In the genomic region with DNA sequence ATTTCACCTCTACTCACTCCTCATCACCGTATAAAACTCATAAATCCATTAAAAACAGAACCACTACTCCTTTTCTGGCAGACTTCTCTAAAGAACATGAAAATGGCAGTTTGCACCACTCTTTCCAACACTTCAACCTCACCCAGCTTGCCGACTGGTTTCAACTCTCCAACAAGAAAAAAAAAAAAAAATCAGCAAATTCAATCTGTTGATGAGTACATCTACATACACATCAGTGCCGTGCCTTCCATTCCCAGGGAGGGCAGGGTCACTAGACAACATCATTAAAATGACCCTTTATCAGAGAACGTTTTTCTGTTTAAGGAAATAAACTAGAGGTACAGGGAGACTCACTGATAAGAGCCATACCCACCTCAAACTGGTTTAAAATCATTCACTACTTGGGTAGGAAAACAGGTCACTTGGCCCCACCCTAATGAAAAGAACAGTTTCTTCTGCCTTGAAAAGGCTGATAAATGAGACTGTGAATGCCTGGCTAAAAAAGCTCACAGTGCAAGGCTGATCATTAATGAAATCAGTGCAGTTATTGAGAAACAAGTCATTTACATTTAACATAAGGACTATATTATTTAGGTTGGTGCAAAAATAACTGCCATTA, we compare ENCODE assay signal across 10 cellular contexts. TPM values are rescaled to one million over a fixed set of nuclear protein-coding genes. Genes with fewer than 3 reads are reported as not detected.
DNase-seq lines count a peak whose midpoint lies in the region; ATAC-seq and TF ChIP-seq lines count a peak whose summit lies in the region.
"Had no signal": no experiment of that assay in that cellular context is flagged by ENCODE, and none has a peak within 500 bp of the region (broad histone marks: within the 10 kb centered on the region; RNA-seq: fewer than 3 reads in every experiment).

No MANE protein-coding gene starts in this region.

- H3K36me3 ChIP-seq in lower lobe of right lung (peaks cover 15% of the 10 kb centered on the region), upper lobe of left lung (peaks cover 0 to 23% (median 2%) of the 10 kb centered on the region in 4 donors)

- no peak overlapping the region for H3K4me3 Mint-ChIP-seq in activated CD4-positive, alpha-beta memory T cell treated with anti-CD3 and anti-CD28 coated beads, Interleukin-2, amount 10 ng/mL, durations not matched to agents 7 days and 5 days
- no peak overlapping the region for H3K4me3 Mint-ChIP-seq in activated CD4-positive, alpha-beta memory T cell treated with anti-CD3 and anti-CD28 coated beads for 36 hours
- H3K4me3 Mint-ChIP-seq in MCF 10A (ENCODE audit: unreplicated experiment), result peak overlapping the region; percentile 69
- H3K4me3 Mint-ChIP-seq in activated T-cell treated with anti-CD3 and anti-CD28 coated beads, Interleukin-2, amount 50 U/mL, for 24 hours, result no peak overlapping the region
- H3K4me3 Mint-ChIP-seq: activated naive CD4-positive, alpha-beta T cell treated with anti-CD3 and anti-CD28 coated beads, Interleukin-2, amount 50 U/mL, for 24 hours had no signal

- peak overlapping the region; percentile 0 for H3K27ac Mint-ChIP-seq in activated CD4-positive, alpha-beta memory T cell treated with anti-CD3 and anti-CD28 coated beads, Interleukin-2, amount 10 ng/mL, durations not matched to agents 7 days and 5 days
- no peak overlapping the region for H3K27ac Mint-ChIP-seq in activated CD4-positive, alpha-beta memory T cell treated with anti-CD3 and anti-CD28 coated beads for 36 hours
- H3K27ac Mint-ChIP-seq in MCF 10A (ENCODE audit: low read depth, unreplicated experiment), result peak overlapping the region; percentile 91
- H3K27ac Mint-ChIP-seq in activated T-cell treated with anti-CD3 and anti-CD28 coated beads, Interleukin-2, amount 50 U/mL, for 24 hours, result no peak overlapping the region
- H3K27ac Mint-ChIP-seq: activated naive CD4-positive, alpha-beta T cell treated with anti-CD3 and anti-CD28 coated beads, Interleukin-2, amount 50 U/mL, for 24 hours; B cell had no signal

- POLR2A ChIA-PET in activated CD4-positive, alpha-beta memory T cell treated with anti-CD3 and anti-CD28 coated beads, Interleukin-2, amount 10 ng/mL, durations not matched to agents 7 days and 5 days (lab: Charles Lee), result interaction anchor here (1.2 to 1.3 kb wide), 2 partner anchors 18 to 29 kb away, joined by 3 to 5 read pairs; no protein-coding TSS in a partner anchor
- POLR2A ChIA-PET in activated CD4-positive, alpha-beta memory T cell treated with anti-CD3 and anti-CD28 coated beads for 36 hours (lab: Charles Lee), result no interaction called here
- POLR2A ChIA-PET in MCF 10A (lab: Yijun Ruan, JAX), result interaction anchor here (0.6 to 13.9 kb wide), 14 partner anchors 9 to 1672 kb away, joined by 3 to 461 read pairs (median 18); a partner anchor contains a TSS

- BruUV-seq in MCF 10A (replicated peaks; lab: Mats Ljungman, UMichigan), result no TSS peak

- peak overlapping the region; percentile 9 for H3K4me3 ChIP-seq in lower lobe of right lung
- H3K4me3 ChIP-seq in upper lobe of left lung, result peak overlapping the region in 1 of 4 donors; percentile 14

- no peak for TF ChIP-seq EP300 in upper lobe of left lung (IDR thresholded peaks at IDR 0.05)

- no peaks in the 10 kb centered on the region for H3K27me3 ChIP-seq in lower lobe of right lung (ENCODE audit: low read depth)
- H3K27me3 ChIP-seq in upper lobe of left lung, result no peaks in the 10 kb centered on the region

- WGBS in upper lobe of left lung, 2 donors, result 35 to 36% methylated on average over 4 of the region's 4 CpGs

- peaks cover 88% of the 10 kb centered on the region for H3K4me1 Mint-ChIP-seq in activated CD4-positive, alpha-beta memory T cell treated with anti-CD3 and anti-CD28 coated beads, Interleukin-2, amount 10 ng/mL, durations not matched to agents 7 days and 5 days
- peaks cover 78% of the 10 kb centered on the region for H3K4me1 Mint-ChIP-seq in activated CD4-positive, alpha-beta memory T cell treated with anti-CD3 and anti-CD28 coated beads for 36 hours (ENCODE audit: low read depth)
- H3K4me1 Mint-ChIP-seq in MCF 10A (ENCODE audit: insufficient read depth, unreplicated experiment), result peaks cover 84% of the 10 kb centered on the region
- H3K4me1 Mint-ChIP-seq in activated T-cell treated with anti-CD3 and anti-CD28 coated beads, Interleukin-2, amount 50 U/mL, for 24 hours (ENCODE audit: low read depth), result peaks cover 84% of the 10 kb centered on the region

- intact Hi-C loops in activated CD4-positive, alpha-beta memory T cell treated with anti-CD3 and anti-CD28 coated beads for 36 hours (cut with micrococcal nuclease), result loop anchor here (5.0 to 10.0 kb wide), 3 partner anchors 303 to 450 kb away; no protein-coding TSS in a partner anchor
- intact Hi-C loops in MCF 10A (cut with micrococcal nuclease), result loop anchor here (2.0 kb wide), 2 partner anchors 21 to 29 kb away; no protein-coding TSS in a partner anchor
- intact Hi-C loops in lower lobe of right lung (cut with DNase I), result no loop called here

- TF ChIP-seq CTCF in MCF 10A (IDR thresholded peaks at IDR 0.05; ENCODE audit: unreplicated experiment) (no peak), lower lobe of right lung (IDR thresholded peaks at IDR 0.05) (no peak), upper lobe of left lung (IDR thresholded peaks at IDR 0.05) (no peak)

- no peak for ATAC-seq in lower lobe of right lung
- no peak for ATAC-seq in upper lobe of left lung (ENCODE audit: low FRiP score in 2 of 2)

- TF ChIP-seq POLR2A in upper lobe of left lung (IDR thresholded peaks at IDR 0.05), result no peak

- peak overlapping the region; percentile 95 for H3K27ac ChIP-seq in lower lobe of right lung
- H3K27ac ChIP-seq in upper lobe of left lung, result peak overlapping the region; percentile 19 to 99 (median 99)

- H3K4me1 ChIP-seq in lower lobe of right lung (peaks cover 98% of the 10 kb centered on the region), upper lobe of left lung (peaks cover 81 to 91% (median 88%) of the 10 kb centered on the region in 4 donors)

- H3K9me3 ChIP-seq in lower lobe of right lung, result no peaks in the 10 kb centered on the region
- H3K9me3 ChIP-seq in upper lobe of left lung, result no peaks in the 10 kb centered on the region

- CTCF ChIA-PET in activated CD4-positive, alpha-beta memory T cell treated with anti-CD3 and anti-CD28 coated beads, Interleukin-2, amount 10 ng/mL, durations not matched to agents 7 days and 5 days (lab: Charles Lee), result interaction anchor here (1.3 kb wide), 1 partner anchor 525 kb away, joined by 3 read pairs; no protein-coding TSS in a partner anchor
- CTCF ChIA-PET in activated CD4-positive, alpha-beta memory T cell treated with anti-CD3 and anti-CD28 coated beads for 36 hours (lab: Charles Lee), result no interaction called here
- CTCF ChIA-PET in MCF 10A (lab: Yijun Ruan, JAX), result interaction anchor here (0.9 to 1.4 kb wide), 3 partner anchors 29 to 52 kb away, joined by 3 to 4 read pairs (median 4); no protein-coding TSS in a partner anchor

- peaks cover 73% of the 10 kb centered on the region for H3K36me3 Mint-ChIP-seq in activated CD4-positive, alpha-beta memory T cell treated with anti-CD3 and anti-CD28 coated beads, Interleukin-2, amount 10 ng/mL, durations not matched to agents 7 days and 5 days (ENCODE audit: low read depth)
- peaks cover 16% of the 10 kb centered on the region for H3K36me3 Mint-ChIP-seq in activated CD4-positive, alpha-beta memory T cell treated with anti-CD3 and anti-CD28 coated beads for 36 hours
- peaks cover 81% of the 10 kb centered on the region for H3K36me3 Mint-ChIP-seq in MCF 10A (ENCODE audit: insufficient read depth, unreplicated experiment)
- H3K36me3 Mint-ChIP-seq in activated T-cell treated with anti-CD3 and anti-CD28 coated beads, Interleukin-2, amount 50 U/mL, for 24 hours (ENCODE audit: low read depth), result peaks cover 43% of the 10 kb centered on the region
- H3K36me3 Mint-ChIP-seq: activated naive CD4-positive, alpha-beta T cell treated with anti-CD3 and anti-CD28 coated beads, Interleukin-2, amount 50 U/mL, for 24 hours had no signal

- no peaks in the 10 kb centered on the region for H3K9me3 Mint-ChIP-seq in activated CD4-positive, alpha-beta memory T cell treated with anti-CD3 and anti-CD28 coated beads, Interleukin-2, amount 10 ng/mL, durations not matched to agents 7 days and 5 days
- H3K9me3 Mint-ChIP-seq in activated CD4-positive, alpha-beta memory T cell treated with anti-CD3 and anti-CD28 coated beads for 36 hours, result no peaks in the 10 kb centered on the region
- no peaks in the 10 kb centered on the region for H3K9me3 Mint-ChIP-seq in MCF 10A (ENCODE audit: unreplicated experiment)
- no peaks in the 10 kb centered on the region for H3K9me3 Mint-ChIP-seq in activated T-cell treated with anti-CD3 and anti-CD28 coated beads, Interleukin-2, amount 50 U/mL, for 24 hours
- H3K9me3 Mint-ChIP-seq: activated naive CD4-positive, alpha-beta T cell treated with anti-CD3 and anti-CD28 coated beads, Interleukin-2, amount 50 U/mL, for 24 hours had no signal

- no peak for DNase-seq in activated CD4-positive, alpha-beta memory T cell treated with anti-CD3 and anti-CD28 coated beads, Interleukin-2, amount 10 ng/mL, durations not matched to agents 7 days and 5 days
- no peak for DNase-seq in activated CD4-positive, alpha-beta memory T cell treated with anti-CD3 and anti-CD28 coated beads for 36 hours
- DNase-seq in MCF 10A (ENCODE audit: unreplicated experiment), result peak; percentile 13
- DNase-seq in lower lobe of right lung, result no peak
- DNase-seq in upper lobe of left lung, result no peak
- DNase-seq in activated effector memory CD4-positive, alpha-beta T cell treated with anti-CD3 and anti-CD28 coated beads, Interleukin-2, amount 50 U/mL, for 16 hours, result no peak
- DNase-seq in NCI-H146 (lab: John Stamatoyannopoulos, UW), result no peak
- no peak for DNase-seq in activated T-cell treated with anti-CD3 and anti-CD28 coated beads, Interleukin-2, amount 50 U/mL, for 24 hours

- no peaks in the 10 kb centered on the region for H3K27me3 Mint-ChIP-seq in activated CD4-positive, alpha-beta memory T cell treated with anti-CD3 and anti-CD28 coated beads, Interleukin-2, amount 10 ng/mL, durations not matched to agents 7 days and 5 days
- H3K27me3 Mint-ChIP-seq in activated CD4-positive, alpha-beta memory T cell treated with anti-CD3 and anti-CD28 coated beads for 36 hours, result no peaks in the 10 kb centered on the region
- H3K27me3 Mint-ChIP-seq in MCF 10A (ENCODE audit: insufficient read depth, unreplicated experiment), result no peaks in the 10 kb centered on the region
- no peaks in the 10 kb centered on the region for H3K27me3 Mint-ChIP-seq in activated T-cell treated with anti-CD3 and anti-CD28 coated beads, Interleukin-2, amount 50 U/mL, for 24 hours
- H3K27me3 Mint-ChIP-seq: activated naive CD4-positive, alpha-beta T cell treated with anti-CD3 and anti-CD28 coated beads, Interleukin-2, amount 50 U/mL, for 24 hours; B cell had no signal

RNA-seq across cellular contexts. Expression of a gene that starts 6.0 kb away (rescaled TPM):
- total RNA-seq in activated CD4-positive, alpha-beta memory T cell treated with anti-CD3 and anti-CD28 coated beads, Interleukin-2, amount 10 ng/mL, durations not matched to agents 7 days and 5 days, result 100 to 1,000 TPM; 558 to 566 TPM
- total RNA-seq in activated CD4-positive, alpha-beta memory T cell treated with anti-CD3 and anti-CD28 coated beads for 36 hours, result 100 to 1,000 TPM; 131 to 132 TPM
- total RNA-seq in MCF 10A (2022) (3,317 and 3,451 TPM in 2 replicates), lower lobe of right lung (834 TPM), upper lobe of left lung (1,000 to 10,000 TPM in 4 of 6 donors, 100 to 1,000 TPM in 2; 394 to 1,774 (median 1,094) TPM)

Comparison
In these comparisons a context has a peak if more than half of its experiments do, and no peak if none do; other contexts are left out.
1. H3K27ac Mint-ChIP-seq: peak in activated CD4-positive, alpha-beta memory T cell treated with anti-CD3 and anti-CD28 coated beads, Interleukin-2, amount 10 ng/mL, durations not matched to agents 7 days and 5 days (single experiment) and MCF 10A (single experiment); none in activated CD4-positive, alpha-beta memory T cell treated with anti-CD3 and anti-CD28 coated beads for 36 hours (single experiment) and activated T-cell treated with anti-CD3 and anti-CD28 coated beads, Interleukin-2, amount 50 U/mL, for 24 hours (single experiment).